2 cellular contexts compared by ENCODE assay signal in genomic region chr2:24189551-24189950, GRCh38.
TF ChIP-seq lines count a peak whose summit lies in the region.

No MANE protein-coding gene starts in this region.

TF ChIP-seq in GM23338, 12 proteins besides CTCF, POLR2A, EP300 and RAD21:
- TF ChIP-seq NANOG (IDR thresholded peaks at IDR 0.05; ENCODE audit: borderline replicate concordance) (no peak), REST (IDR thresholded peaks at IDR 0.05; ENCODE audit: unreplicated experiment) (no peak), ETS1 (IDR thresholded peaks at IDR 0.05) (no peak), POLR2AphosphoS5 (IDR thresholded peaks at IDR 0.05; ENCODE audit: low read depth) (no peak)

TF ChIP-seq in K562, 482 proteins besides CTCF, POLR2A, EP300 and RAD21:
- TF ChIP-seq DLX4 (CRISPR knock-in tag; IDR thresholded peaks at IDR 0.05) (no peak), ZBTB7A (IDR thresholded peaks at IDR 0.05; ENCODE audit: borderline replicate concordance, control insufficient read depth, low read depth, low read length) (no peak), CCNT2 (IDR thresholded peaks at IDR 0.05; ENCODE audit: borderline replicate concordance, extremely low read depth, insufficient read length, low read depth, low read length) (no peak), ZNF384 (IDR thresholded peaks at IDR 0.05; ENCODE audit: low read depth, low read length) (no peak), RFX1 (IDR thresholded peaks at IDR 0.05) (no peak), TRIM28 (IDR thresholded peaks at IDR 0.05) (no peak), ZBTB11 (CRISPR knock-in tag; IDR thresholded peaks at IDR 0.05) (no peak), FUS (optimal IDR thresholded peaks at IDR 0.05; ENCODE audit: low read depth, low read length) (no peak), MTF1 (CRISPR knock-in tag; IDR thresholded peaks at IDR 0.05; ENCODE audit: borderline replicate concordance) (no peak), DACH1 (IDR thresholded peaks at IDR 0.05; ENCODE audit: partially characterized antibody) (no peak), IRF9 (tag; IDR thresholded peaks at IDR 0.05) (no peak), CREB1 (IDR thresholded peaks at IDR 0.05) (no peak), CREB1 (CRISPR knock-in tag; IDR thresholded peaks at IDR 0.05) (no peak), JUN (IDR thresholded peaks at IDR 0.05; ENCODE audit: borderline replicate concordance, low read depth, low read length) (no peak), JUN (CRISPR knock-in tag; IDR thresholded peaks at IDR 0.05; ENCODE audit: borderline replicate concordance) (no peak), HDAC2 (IDR thresholded peaks at IDR 0.05) (no peak), POLR2H (tag; IDR thresholded peaks at IDR 0.05; ENCODE audit: low read depth) (no peak), XRCC4 (IDR thresholded peaks at IDR 0.05; ENCODE audit: extremely low read depth, insufficient read depth, insufficient read length) (no peak), SNRNP70 (optimal IDR thresholded peaks at IDR 0.05; ENCODE audit: low read depth, low read length) (no peak), GABPB2 (CRISPR knock-in tag; conservative IDR thresholded peaks at IDR 0.05) (no peak), NFIX (CRISPR knock-in tag; IDR thresholded peaks at IDR 0.05; ENCODE audit: low read depth) (no peak), ZZZ3 (IDR thresholded peaks at IDR 0.05) (no peak), CAMTA2 (CRISPR knock-in tag; conservative IDR thresholded peaks at IDR 0.05) (no peak), ZNF140 (CRISPR knock-in tag; IDR thresholded peaks at IDR 0.05) (no peak), SETDB1 (IDR thresholded peaks at IDR 0.05; ENCODE audit: low read length) (no peak), ZNF511 (CRISPR knock-in tag; IDR thresholded peaks at IDR 0.05) (0 out of 2 replicates have a peak, but pooled peaks have one; percentile 32), MGA (IDR thresholded peaks at IDR 0.05) (peak; percentile 81), ZNF436 (CRISPR knock-in tag; IDR thresholded peaks at IDR 0.05) (no peak), STAT6 (CRISPR knock-in tag; IDR thresholded peaks at IDR 0.05) (no peak), ZSCAN32 (CRISPR knock-in tag; IDR thresholded peaks at IDR 0.05) (no peak), L3MBTL2 (IDR thresholded peaks at IDR 0.05) (peak; percentile 74), ELF1 (tag; IDR thresholded peaks at IDR 0.05) (no peak), GABPA (tag; conservative IDR thresholded peaks at IDR 0.05; ENCODE audit: low read depth) (no peak), ELK3 (CRISPR knock-in tag; IDR thresholded peaks at IDR 0.05) (no peak), MAX (CRISPR knock-in tag; IDR thresholded peaks at IDR 0.05) (peak; percentile 49; the same call in 1 of the 2 replicates), ARHGAP35 (IDR thresholded peaks at IDR 0.05; ENCODE audit: partially characterized antibody) (no peak)
